13 cellular contexts compared by ENCODE assay signal in genomic region chr3:64176461-64176996, GRCh38. TPM values are rescaled to one million over a fixed set of nuclear protein-coding genes. Genes with fewer than 3 reads are reported as not detected.
DNase-seq lines count a peak whose midpoint lies in the region; ATAC-seq and TF ChIP-seq lines count a peak whose summit lies in the region.
"Had no signal": no experiment of that assay in that cellular context is flagged by ENCODE, and none has a peak within 500 bp of the region (broad histone marks: within the 10 kb centered on the region; RNA-seq: fewer than 3 reads in every experiment).

No MANE protein-coding gene starts in this region.

- peak overlapping the region; percentile 68 for H3K27ac ChIP-seq in brain microvascular endothelial cell
- H3K27ac ChIP-seq: coronary artery, KMS-11 had no signal

- no peaks in the 10 kb centered on the region for H3K9me3 ChIP-seq in skeletal muscle satellite cell (replicated peaks; ENCODE audit: low read length)

- peaks cover 15% of the 10 kb centered on the region for H3K4me1 ChIP-seq in skeletal muscle satellite cell (ENCODE audit: control insufficient read depth, insufficient read depth, low read length)

- DNase-seq in brain microvascular endothelial cell (no peak), GM10248 (ENCODE audit: extremely low spot score) (no peak), globus pallidus (ENCODE audit: low spot score) (no peak), retina (no peak)
- DNase-seq: activated B cell treated with CpG ODN at 0.5 μM for 24 hours; CD8-positive, alpha-beta T cell; NCI-H2029; stimulated activated CD4-positive, alpha-beta T cell treated with anti-CD3 and anti-CD28 coated beads, Interleukin-12 subunit alpha, Interleukin-12 subunit beta, amount 100 ng/mL, for 4 hours had no signal

- TF ChIP-seq CTCF in brain microvascular endothelial cell (IDR thresholded peaks at IDR 0.05; ENCODE audit: low read depth, low read length, missing control alignments): no peak
- TF ChIP-seq CTCF in GM10248 (IDR thresholded peaks at IDR 0.05; ENCODE audit: control extremely low read depth, extremely low read depth, low read depth, missing control alignments): no peak

- peak overlapping the region; percentile 76 for H3K4me2 ChIP-seq in skeletal muscle satellite cell (ENCODE audit: low read length)
- H3K4me2 ChIP-seq: KMS-11 had no signal

- no peak overlapping the region for H3K4me3 ChIP-seq in brain microvascular endothelial cell (ENCODE audit: low read depth, low read length)
- H3K4me3 ChIP-seq in skeletal muscle satellite cell (ENCODE audit: low read length): no peak overlapping the region
- H3K4me3 ChIP-seq: coronary artery had no signal

- CTCF ChIA-PET in GM10248 (lab: Yijun Ruan, JAX): no interaction called here

- H3K36me3 ChIP-seq in brain microvascular endothelial cell (replicated peaks) (no peaks in the 10 kb centered on the region), skeletal muscle satellite cell (ENCODE audit: insufficient read depth, low read length) (peaks cover 3% of the 10 kb centered on the region)

- H3K9ac ChIP-seq in skeletal muscle satellite cell (ENCODE audit: low read depth, low read length): peak overlapping the region; percentile 41
- H3K9ac ChIP-seq: KMS-11 had no signal

- in situ Hi-C loops in brain microvascular endothelial cell (cut with HindIII; ENCODE audit: low pct_ligation_motif_present, low sequenced_read_pairs): no loop called here

- ATAC-seq in GM19351 (IDR thresholded peaks at IDR 0.05; ENCODE audit: unreplicated experiment) (peak; percentile 78), HG03520 (IDR thresholded peaks at IDR 0.05; ENCODE audit: unreplicated experiment) (peak; percentile 72)
- ATAC-seq: CD8-positive, alpha-beta T cell had no signal

- H3K27me3 ChIP-seq in brain microvascular endothelial cell (replicated peaks) (no peaks in the 10 kb centered on the region), skeletal muscle satellite cell (ENCODE audit: control insufficient read depth, insufficient read depth, low read length) (no peaks in the 10 kb centered on the region)

- POLR2A ChIA-PET in GM10248 (lab: Yijun Ruan, JAX): no interaction called here

RNA-seq across cellular contexts. Expression of gene PRICKLE2, which starts 48.7 kb away (rescaled TPM):
- 26.0 and 26.4 TPM in 2 replicates for total RNA-seq in skeletal muscle satellite cell (2012; rRNA removed)
- total RNA-seq: CD8-positive, alpha-beta T cell had no signal
